Comparison of ENCODE assay signal across 8 cellular contexts in the genomic region with DNA sequence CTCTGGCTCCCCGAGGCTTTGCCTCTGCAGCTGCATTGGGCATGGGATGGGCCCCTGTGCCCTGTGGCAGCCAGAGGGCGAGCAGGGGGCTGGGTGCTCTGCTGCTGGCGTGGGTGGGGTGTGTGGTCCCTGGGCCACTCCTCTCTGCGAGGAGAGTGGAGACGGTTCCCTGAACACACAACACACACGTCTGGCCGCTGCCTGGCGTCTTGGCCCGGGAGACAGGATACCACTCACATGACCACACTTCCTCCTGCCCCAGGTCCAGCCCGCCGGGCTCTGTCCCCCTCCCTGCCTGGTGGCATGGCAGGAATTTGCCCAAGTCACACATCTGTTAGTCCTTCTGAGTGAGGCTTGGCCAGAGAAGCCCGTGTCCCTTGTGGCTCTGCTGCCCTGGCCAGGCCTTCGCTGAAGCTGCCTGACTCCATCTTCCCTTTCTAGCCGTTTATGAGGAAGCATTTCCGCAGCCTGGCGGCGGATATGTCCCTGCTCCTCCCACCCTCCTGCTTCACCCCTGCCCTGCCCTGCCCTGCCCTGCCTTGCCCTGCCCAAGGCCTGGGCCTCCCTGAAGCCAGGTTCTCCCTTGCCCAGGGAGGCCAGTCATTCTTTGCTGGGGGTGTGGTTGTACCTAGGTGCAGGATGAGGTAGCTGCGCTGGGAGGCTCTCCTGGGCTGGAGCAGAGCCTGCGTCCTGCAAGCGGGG. TPM values are rescaled to one million over a fixed set of nuclear protein-coding genes. Genes with fewer than 3 reads are reported as not detected.
A peak's percentile ranks its signal among the peaks of the same experiment; 100 is the strongest.
DNase-seq lines count a peak whose midpoint lies in the region; ATAC-seq and TF ChIP-seq lines count a peak whose summit lies in the region.

No MANE protein-coding gene starts in this region.

- TF ChIP-seq CTCF in right atrium auricular region (IDR thresholded peaks at IDR 0.05), result peak in 1 of 2 donors; percentile 42

- H3K9me3 ChIP-seq in right atrium auricular region (no peaks in the 10 kb centered on the region), HAP-1 (no peaks in the 10 kb centered on the region)

- peak overlapping the region; percentile 14 for H3K9ac ChIP-seq in rectal smooth muscle tissue (ENCODE audit: low read length)

- H3K27me3 Mint-ChIP-seq in activated CD4-positive, alpha-beta T cell treated with anti-CD3 and anti-CD28 coated beads for 36 hours, result no peaks in the 10 kb centered on the region

- H3K9me3 Mint-ChIP-seq in activated CD4-positive, alpha-beta T cell treated with anti-CD3 and anti-CD28 coated beads for 36 hours (ENCODE audit: low read depth), result no peaks in the 10 kb centered on the region

- H3K27ac ChIP-seq in right atrium auricular region (peak overlapping the region; percentile 98 to 99), rectal smooth muscle tissue (ENCODE audit: low read depth, low read length) (peak overlapping the region; percentile 57)

- peak overlapping the region; percentile 27 for H3K27ac Mint-ChIP-seq in activated CD4-positive, alpha-beta T cell treated with anti-CD3 and anti-CD28 coated beads for 36 hours

- H3K27me3 ChIP-seq in right atrium auricular region, result no peaks in the 10 kb centered on the region
- no peaks in the 10 kb centered on the region for H3K27me3 ChIP-seq in rectal smooth muscle tissue (ENCODE audit: control insufficient read depth, insufficient read depth, low read length)
- H3K27me3 ChIP-seq in HAP-1 (ENCODE audit: low read depth), result no peaks in the 10 kb centered on the region

- H3K4me1 Mint-ChIP-seq in activated CD4-positive, alpha-beta T cell treated with anti-CD3 and anti-CD28 coated beads for 36 hours, result peaks cover 31% of the 10 kb centered on the region

- CTCF ChIA-PET in activated CD4-positive, alpha-beta T cell treated with anti-CD3 and anti-CD28 coated beads for 36 hours (lab: Charles Lee), result no interaction called here

- peaks cover 6% of the 10 kb centered on the region for H3K36me3 Mint-ChIP-seq in activated CD4-positive, alpha-beta T cell treated with anti-CD3 and anti-CD28 coated beads for 36 hours (ENCODE audit: low read depth)

- H3K36me3 ChIP-seq in right atrium auricular region, result no peaks in the 10 kb centered on the region
- peaks cover 7% of the 10 kb centered on the region for H3K36me3 ChIP-seq in rectal smooth muscle tissue (ENCODE audit: control insufficient read depth, insufficient read depth, low read length)
- peaks cover 29% of the 10 kb centered on the region for H3K36me3 ChIP-seq in HAP-1 (replicated peaks)

- peak; percentile 15 for DNase-seq in activated CD4-positive, alpha-beta T cell treated with anti-CD3 and anti-CD28 coated beads for 36 hours
- no peak for DNase-seq in activated CD4-positive, alpha-beta T cell treated with anti-CD3 and anti-CD28 coated beads, Interleukin-2, amount 50 U/mL, for 4 hours
- peak; percentile 24 for DNase-seq in amniotic stem cell (lab: John Stamatoyannopoulos, UW)
- peak; percentile 90 for DNase-seq in right atrium auricular region (ENCODE audit: low spot score)
- DNase-seq in HAP-1 (ENCODE audit: low spot score in 2 of 2), result no peak
- no peak for DNase-seq in DMS153 (lab: John Stamatoyannopoulos, UW)

- POLR2A ChIA-PET in activated CD4-positive, alpha-beta T cell treated with anti-CD3 and anti-CD28 coated beads for 36 hours (lab: Charles Lee), result no interaction called here

- intact Hi-C loops in activated CD4-positive, alpha-beta T cell treated with anti-CD3 and anti-CD28 coated beads for 36 hours (cut with DNase I, micrococcal nuclease), result loop anchor here (5.0 to 10.0 kb wide), 4 partner anchors 82 to 1098 kb away; partner anchors contain the start of genes BAIAP2L1 (in 1 of the 2) and LMTK2 (in 1 of the 2)

- H3K4me3 Mint-ChIP-seq in activated CD4-positive, alpha-beta T cell treated with anti-CD3 and anti-CD28 coated beads for 36 hours, result no peak overlapping the region

- no peak for ATAC-seq in activated CD4-positive, alpha-beta T cell treated with anti-CD3 and anti-CD28 coated beads for 36 hours
- no peak for ATAC-seq in GM18498 (IDR thresholded peaks at IDR 0.05; ENCODE audit: unreplicated experiment)

- H3K4me3 ChIP-seq in right atrium auricular region (peak overlapping the region; percentile 90 to 99), rectal smooth muscle tissue (ENCODE audit: low read length) (peak overlapping the region; percentile 75), HAP-1 (no peak overlapping the region)

- peaks cover 0 to 72% of the 10 kb centered on the region in 2 donors for H3K4me1 ChIP-seq in right atrium auricular region
- H3K4me1 ChIP-seq in rectal smooth muscle tissue (ENCODE audit: control insufficient read depth, insufficient read depth, low read length), result peaks cover 34% of the 10 kb centered on the region
- H3K4me1 ChIP-seq in HAP-1, result peaks cover 6% of the 10 kb centered on the region

- in situ Hi-C loops in HAP-1 (cut with MboI; ENCODE audit: low sequenced_read_pairs), result no loop called here

RNA-seq across cellular contexts. Expression of gene BRI3, which starts 3.0 kb away (rescaled TPM):
- 10 to 100 TPM; 45.1 to 47.6 TPM for total RNA-seq in activated CD4-positive, alpha-beta T cell treated with anti-CD3 and anti-CD28 coated beads for 36 hours
- 10 to 100 TPM; 55.6 to 61.1 TPM for total RNA-seq in right atrium auricular region

RNA-seq across cellular contexts. Expression of gene TECPR1, which starts 32.5 kb away (rescaled TPM):
- total RNA-seq in activated CD4-positive, alpha-beta T cell treated with anti-CD3 and anti-CD28 coated beads for 36 hours, result 10 to 100 TPM; 21.8 to 26.5 TPM
- 10 to 100 TPM; 11.5 to 13.9 TPM for total RNA-seq in right atrium auricular region

Comparison
In these comparisons a context has a peak if more than half of its experiments do, and no peak if none do; other contexts are left out.
1. DNase-seq: peak in activated CD4-positive, alpha-beta T cell treated with anti-CD3 and anti-CD28 coated beads for 36 hours (single experiment), amniotic stem cell (single experiment) and right atrium auricular region (single experiment); none in activated CD4-positive, alpha-beta T cell treated with anti-CD3 and anti-CD28 coated beads, Interleukin-2, amount 50 U/mL, for 4 hours (0 of 2), HAP-1 (0 of 2) and DMS153 (single experiment).